Comparison of ENCODE assay signal across 25 cellular contexts in the genomic region with DNA sequence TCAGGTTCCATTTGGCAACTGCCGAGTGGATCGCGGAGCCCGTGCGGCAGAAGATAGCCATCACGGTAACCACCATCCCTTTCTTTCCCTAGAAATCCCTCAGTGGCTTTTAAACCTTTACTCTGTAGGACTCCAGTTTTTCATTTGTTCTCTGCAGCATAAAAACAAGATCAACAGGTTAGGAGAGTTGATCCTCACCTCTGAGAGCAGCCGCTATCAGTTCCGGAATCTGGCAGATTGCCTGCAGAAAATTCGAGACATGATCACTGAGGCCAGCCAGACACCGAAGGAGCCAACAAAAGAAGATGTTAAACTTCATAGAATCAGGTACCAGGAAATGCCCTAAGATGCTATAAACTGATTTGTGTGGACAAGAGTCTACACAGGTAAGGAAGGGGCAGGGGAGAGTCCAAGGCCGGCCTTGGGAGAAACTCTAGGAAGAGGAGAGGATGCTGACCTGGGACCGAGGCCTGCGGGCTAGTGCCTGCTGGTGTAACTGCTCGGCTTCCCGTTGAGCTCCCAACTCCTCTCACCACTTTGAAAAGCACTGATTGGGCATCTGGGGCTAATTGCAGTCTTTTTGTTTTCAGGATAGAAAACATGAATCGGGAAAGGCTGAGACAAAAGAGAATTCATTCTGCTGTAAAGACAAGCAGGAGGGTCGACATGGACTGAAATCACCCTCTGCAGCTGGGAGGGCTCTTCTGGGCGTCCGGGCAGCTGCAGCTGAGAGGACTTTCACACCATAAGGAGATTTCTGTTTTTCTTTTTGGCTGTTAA. TPM values are rescaled to one million over a fixed set of nuclear protein-coding genes. Genes with fewer than 3 reads are reported as not detected.
DNase-seq lines count a peak whose midpoint lies in the region; ATAC-seq and TF ChIP-seq lines count a peak whose summit lies in the region.
"Had no signal": no experiment of that assay in that cellular context is flagged by ENCODE, and none has a peak within 500 bp of the region (broad histone marks: within the 10 kb centered on the region; RNA-seq: fewer than 3 reads in every experiment).

No MANE protein-coding gene starts in this region.

- H3K79me2 ChIP-seq in HCT116 (ENCODE audit: insufficient read depth, low read length), result peaks cover 10% of the 10 kb centered on the region

- H3K27me3 Mint-ChIP-seq in WTC11 (ENCODE audit: low read depth), result no peaks in the 10 kb centered on the region
- H3K27me3 Mint-ChIP-seq in activated CD4-positive, alpha-beta memory T cell treated with anti-CD3 and anti-CD28 coated beads, Interleukin-2, amount 10 ng/mL, durations not matched to agents 7 days and 5 days, result no peaks in the 10 kb centered on the region
- no peaks in the 10 kb centered on the region for H3K27me3 Mint-ChIP-seq in activated T-cell treated with anti-CD3 and anti-CD28 coated beads, Interleukin-2, amount 50 U/mL, for 72 hours (ENCODE audit: low read depth)
- H3K27me3 Mint-ChIP-seq: activated CD4-positive, alpha-beta T cell treated with anti-CD3 and anti-CD28 coated beads, Interleukin-2, amount 10 ng/mL, durations not matched to agents 7 days and 5 days; naive B cell had no signal

- TF ChIP-seq POLR2A in HCT116 (IDR thresholded peaks at IDR 0.05; ENCODE audit: borderline replicate concordance, extremely low read depth, insufficient read depth, insufficient read length), result no peak
- no peak for TF ChIP-seq POLR2A in ovary (IDR thresholded peaks at IDR 0.05)

- H3K9me3 Mint-ChIP-seq in WTC11, result peaks cover 11% of the 10 kb centered on the region
- no peaks in the 10 kb centered on the region for H3K9me3 Mint-ChIP-seq in activated CD4-positive, alpha-beta memory T cell treated with anti-CD3 and anti-CD28 coated beads, Interleukin-2, amount 10 ng/mL, durations not matched to agents 7 days and 5 days
- no peaks in the 10 kb centered on the region for H3K9me3 Mint-ChIP-seq in activated T-cell treated with anti-CD3 and anti-CD28 coated beads, Interleukin-2, amount 50 U/mL, for 72 hours
- H3K9me3 Mint-ChIP-seq: naive B cell had no signal

- no peaks in the 10 kb centered on the region for H3K9me2 ChIP-seq in HCT116 (ENCODE audit: insufficient read depth)

- POLR2A ChIA-PET in HCT116 (lab: Charles Lee), result no interaction called here
- POLR2A ChIA-PET in WTC11 (lab: Charles Lee), result no interaction called here
- POLR2A ChIA-PET in activated CD4-positive, alpha-beta memory T cell treated with anti-CD3 and anti-CD28 coated beads, Interleukin-2, amount 10 ng/mL, durations not matched to agents 7 days and 5 days (lab: Charles Lee), result interaction anchor here (1.0 kb wide), 1 partner anchor 11 kb away, joined by 3 read pairs; no protein-coding TSS in a partner anchor

- H3K27ac Mint-ChIP-seq in WTC11, result peak overlapping the region; percentile 49; the same call in 1 of the 2 replicates
- H3K27ac Mint-ChIP-seq in activated CD4-positive, alpha-beta memory T cell treated with anti-CD3 and anti-CD28 coated beads, Interleukin-2, amount 10 ng/mL, durations not matched to agents 7 days and 5 days, result no peak overlapping the region
- no peak overlapping the region for H3K27ac Mint-ChIP-seq in activated T-cell treated with anti-CD3 and anti-CD28 coated beads, Interleukin-2, amount 50 U/mL, for 72 hours
- H3K27ac Mint-ChIP-seq: T-helper 2 cell treated with Interferon-gamma antibody and Interleukin-4, amounts not matched to agents 5 μg/mL and 100 μg/mL, for 36 hours had no signal

- TSS peak; percentile 28 for BruUV-seq in HCT116 (replicated peaks; lab: Mats Ljungman, UMichigan)

- H3K9me3 ChIP-seq in HCT116 (ENCODE audit: control insufficient read depth in 1 of 2, insufficient read depth in 1 of 2, low read depth in 1 of 2, low read length in 2 of 2) (no peaks in the 10 kb centered on the region), ovary (no peaks in the 10 kb centered on the region)
- H3K9me3 ChIP-seq: heart right ventricle, upper lobe of left lung had no signal

- TF ChIP-seq CTCF in HCT116 (IDR thresholded peaks at IDR 0.05 in 2 of 3, conservative IDR thresholded peaks at IDR 0.05 in 1 of 3; ENCODE audit: borderline replicate concordance in 1 of 3, insufficient read depth in 1 of 3, low read depth in 2 of 3, low read length in 2 of 3) (no peak), WTC11 (IDR thresholded peaks at IDR 0.05) (no peak), ovary (IDR thresholded peaks at IDR 0.05) (no peak)

- H4K20me1 ChIP-seq in HCT116 (ENCODE audit: insufficient read depth), result no peaks in the 10 kb centered on the region

- no peak overlapping the region for H3K4me3 Mint-ChIP-seq in WTC11
- H3K4me3 Mint-ChIP-seq in activated CD4-positive, alpha-beta memory T cell treated with anti-CD3 and anti-CD28 coated beads, Interleukin-2, amount 10 ng/mL, durations not matched to agents 7 days and 5 days, result no peak overlapping the region
- no peak overlapping the region for H3K4me3 Mint-ChIP-seq in activated T-cell treated with anti-CD3 and anti-CD28 coated beads, Interleukin-2, amount 50 U/mL, for 72 hours
- H3K4me3 Mint-ChIP-seq: activated CD4-positive, alpha-beta T cell treated with anti-CD3 and anti-CD28 coated beads, Interleukin-2, amount 10 ng/mL, durations not matched to agents 7 days and 5 days; naive B cell; T-helper 2 cell treated with Interferon-gamma antibody and Interleukin-4, amounts not matched to agents 5 μg/mL and 100 μg/mL, for 36 hours had no signal

- intact Hi-C loops in HCT116 (cut with micrococcal nuclease), result no loop called here
- intact Hi-C loops in ovary (cut with DNase I), result no loop called here

- ATAC-seq in HCT116, result no peak
- ATAC-seq in WTC11, result no peak
- ATAC-seq in activated T-cell treated with anti-CD3 and anti-CD28 coated beads, Interleukin-2, amount 50 U/mL, for 72 hours (replicated peaks in 1 of 2), result no peak
- ATAC-seq: esophagus mucosa, heart right ventricle, left colon had no signal

- H3K4me3 ChIP-seq in HCT116 (replicated peaks in 1 of 2; ENCODE audit: low read depth in 1 of 2, low read length in 2 of 2), result no peak overlapping the region
- no peak overlapping the region for H3K4me3 ChIP-seq in ovary
- H3K4me3 ChIP-seq: BLaER1 treated with 17β-estradiol and CSF1 and Interleukin-3, amounts not matched to agents 10 nM and 100 nM; coronary artery; heart right ventricle; skin epidermis; upper lobe of left lung had no signal

- no peak for TF ChIP-seq RAD21 in HCT116 (IDR thresholded peaks at IDR 0.05; ENCODE audit: low read depth)

- H3K4me1 Mint-ChIP-seq in WTC11, result no peaks in the 10 kb centered on the region
- H3K4me1 Mint-ChIP-seq in activated CD4-positive, alpha-beta memory T cell treated with anti-CD3 and anti-CD28 coated beads, Interleukin-2, amount 10 ng/mL, durations not matched to agents 7 days and 5 days, result peaks cover 16% of the 10 kb centered on the region
- peaks cover 5% of the 10 kb centered on the region for H3K4me1 Mint-ChIP-seq in activated T-cell treated with anti-CD3 and anti-CD28 coated beads, Interleukin-2, amount 50 U/mL, for 72 hours (ENCODE audit: low read depth)

- H3K4me2 ChIP-seq in HCT116 (ENCODE audit: low read length), result no peak overlapping the region
- H3K4me2 ChIP-seq: BLaER1 treated with 17β-estradiol and CSF1 and Interleukin-3, amounts not matched to agents 10 nM and 100 nM had no signal

- H3K9ac ChIP-seq in HCT116 (ENCODE audit: low read length), result no peak overlapping the region
- H3K9ac ChIP-seq: BLaER1 treated with 17β-estradiol and CSF1 and Interleukin-3, amounts not matched to agents 10 nM and 100 nM had no signal

- H3K27me3 ChIP-seq in HCT116 (ENCODE audit: insufficient read depth, low read length) (no peaks in the 10 kb centered on the region), ovary (no peaks in the 10 kb centered on the region)
- H3K27me3 ChIP-seq: BLaER1 treated with 17β-estradiol and CSF1 and Interleukin-3, amounts not matched to agents 10 nM and 100 nM; heart right ventricle; upper lobe of left lung had no signal

- DNase-seq in HCT116 (ENCODE audit: low read depth, low spot score) (no peak), WTC11 (ENCODE audit: low spot score) (no peak), hippocampal formation (lab: John Stamatoyannopoulos, UW) (peak; percentile 43 to 48), substantia nigra (lab: John Stamatoyannopoulos, UW) (peak in 23 of 49 donors; percentile 17 to 59 (median 38)), ovary (no peak)
- DNase-seq in activated CD4-positive, alpha-beta memory T cell treated with anti-CD3 and anti-CD28 coated beads, Interleukin-2, amount 10 ng/mL, durations not matched to agents 7 days and 5 days, result no peak
- no peak for DNase-seq in activated T-cell treated with anti-CD3 and anti-CD28 coated beads, Interleukin-2, amount 50 U/mL, for 72 hours
- DNase-seq: activated CD4-positive, alpha-beta T cell treated with anti-CD3 and anti-CD28 coated beads, Interleukin-2, amount 10 ng/mL, durations not matched to agents 7 days and 5 days; activated naive CD4-positive, alpha-beta T cell treated with anti-CD3 and anti-CD28 coated beads, Interleukin-2, amount 50 U/mL, for 16 hours; amniotic stem cell; DND-41; foreskin fibroblast; heart right ventricle; left colon; mesendoderm; naive B cell; NCI-H446 treated with DMSO at 0.1 percent for 48 hours; Right ventricle myocardium superior; stimulated activated CD4-positive, alpha-beta T cell treated with anti-CD3 and anti-CD28 coated beads, Interleukin-2, amount 100 ng/mL, for 24 hours; upper lobe of left lung had no signal

- RAD21 ChIA-PET in HCT116 (lab: Charles Lee; ENCODE audit: low non-redundant PET in 1 of 2, low total read pairs in 2 of 2, uncharacterized antibody in 2 of 2, unreplicated experiment in 2 of 2), result no interaction called here

- 88 to 91% (median 89%) methylated on average over 19 of the region's 19 CpGs for WGBS in ovary, 3 donors

- H3K4me1 ChIP-seq in HCT116 (ENCODE audit: control insufficient read depth in 1 of 2, insufficient read depth in 2 of 2, low read length in 2 of 2) (no peaks in the 10 kb centered on the region), ovary (ENCODE audit: insufficient read depth) (no peaks in the 10 kb centered on the region)

- H3K36me3 Mint-ChIP-seq in WTC11, result peaks cover 46% of the 10 kb centered on the region
- H3K36me3 Mint-ChIP-seq in activated CD4-positive, alpha-beta memory T cell treated with anti-CD3 and anti-CD28 coated beads, Interleukin-2, amount 10 ng/mL, durations not matched to agents 7 days and 5 days (ENCODE audit: low read depth), result peaks cover 63% of the 10 kb centered on the region
- peaks cover 6 to 22% of the 10 kb centered on the region in 2 donors for H3K36me3 Mint-ChIP-seq in activated T-cell treated with anti-CD3 and anti-CD28 coated beads, Interleukin-2, amount 50 U/mL, for 72 hours (ENCODE audit: insufficient read depth in 2 of 2)

- CTCF ChIA-PET in HCT116 (lab: Charles Lee), result no interaction called here
- CTCF ChIA-PET in WTC11 (lab: Charles Lee), result no interaction called here
- CTCF ChIA-PET in activated CD4-positive, alpha-beta memory T cell treated with anti-CD3 and anti-CD28 coated beads, Interleukin-2, amount 10 ng/mL, durations not matched to agents 7 days and 5 days (lab: Charles Lee), result interaction anchor here (2.7 kb wide), 1 partner anchor 59 kb away, joined by 7 read pairs; no protein-coding TSS in a partner anchor

- no peak overlapping the region for H2AFZ ChIP-seq in HCT116 (ENCODE audit: low read depth, low read length, poor library complexity, severe bottlenecking)

- TF ChIP-seq EP300 in ovary (IDR thresholded peaks at IDR 0.05), result no peak

- H3K36me3 ChIP-seq in HCT116 (ENCODE audit: control insufficient read depth in 1 of 2, insufficient read depth in 2 of 2, low read length in 2 of 2) (peaks cover 11 to 33% of the 10 kb centered on the region in 2 experiments; a peak in 3 of 4 replicates), ovary (no peaks in the 10 kb centered on the region)

- H3K27ac ChIP-seq in HCT116 (ENCODE audit: low read depth, low read length) (no peak overlapping the region), substantia nigra (ENCODE audit: low read depth, low read length, poor library complexity, severe bottlenecking) (peak overlapping the region; percentile 93), ovary (no peak overlapping the region)
- H3K27ac ChIP-seq: BLaER1 treated with 17β-estradiol and CSF1 and Interleukin-3, amounts not matched to agents 10 nM and 100 nM; coronary artery; heart right ventricle; skin epidermis; upper lobe of left lung had no signal

RNA-seq across cellular contexts. Expression of gene MRPL58, which starts 8.1 kb away (rescaled TPM):
- total RNA-seq in HCT116 (2021; ENCODE audit: unreplicated experiment), result 80.5 TPM
- 82.8 and 104 TPM in 2 replicates for polyA plus RNA-seq in HCT116 (2012)
- 41.8 to 43.7 TPM (median 41.9 TPM) in 3 replicates for total RNA-seq in WTC11 (2021)
- 10 to 100 TPM; 17.9 to 40.6 (median 22.0) TPM for total RNA-seq in ovary
- polyA plus RNA-seq in ovary, result 10 to 100 TPM; 24.3 to 39.7 TPM
- 10 to 100 TPM; 45.4 to 49.6 TPM for total RNA-seq in activated CD4-positive, alpha-beta memory T cell treated with anti-CD3 and anti-CD28 coated beads, Interleukin-2, amount 10 ng/mL, durations not matched to agents 7 days and 5 days
- 10 to 100 TPM; 39.1 to 50.6 TPM for total RNA-seq in activated T-cell treated with anti-CD3 and anti-CD28 coated beads, Interleukin-2, amount 50 U/mL, for 72 hours

RNA-seq across cellular contexts. Expression of gene ATP5PD, which starts 26.2 kb away (rescaled TPM):
- total RNA-seq in HCT116 (2021; ENCODE audit: unreplicated experiment) (407 TPM), WTC11 (2021) (383 to 427 TPM (median 419 TPM) in 3 replicates), ovary (100 to 1,000 TPM; 137 to 226 (median 153) TPM)
- polyA plus RNA-seq in HCT116 (2012), result 326 and 476 TPM in 2 replicates
- 100 to 1,000 TPM; 199 to 331 TPM for polyA plus RNA-seq in ovary
- 100 to 1,000 TPM; 242 TPM for total RNA-seq in activated CD4-positive, alpha-beta memory T cell treated with anti-CD3 and anti-CD28 coated beads, Interleukin-2, amount 10 ng/mL, durations not matched to agents 7 days and 5 days
- total RNA-seq in activated T-cell treated with anti-CD3 and anti-CD28 coated beads, Interleukin-2, amount 50 U/mL, for 72 hours, result 100 to 1,000 TPM; 125 to 147 TPM

RNA-seq across cellular contexts. Expression of gene KCTD2, which starts 26.5 kb away (rescaled TPM):
- 23.3 TPM for total RNA-seq in HCT116 (2021; ENCODE audit: unreplicated experiment)
- 17.9 and 19.0 TPM in 2 replicates for polyA plus RNA-seq in HCT116 (2012)
- total RNA-seq in WTC11 (2021), result 31.3 to 34.0 TPM (median 32.8 TPM) in 3 replicates
- total RNA-seq in ovary, result 10 to 100 TPM; 25.0 to 62.5 (median 50.2) TPM
- polyA plus RNA-seq in ovary, result 10 to 100 TPM; 35.8 to 66.8 TPM
- total RNA-seq in activated CD4-positive, alpha-beta memory T cell treated with anti-CD3 and anti-CD28 coated beads, Interleukin-2, amount 10 ng/mL, durations not matched to agents 7 days and 5 days, result 10 to 100 TPM; 24.2 to 24.9 TPM
- 10 to 100 TPM; 21.4 to 24.1 TPM for total RNA-seq in activated T-cell treated with anti-CD3 and anti-CD28 coated beads, Interleukin-2, amount 50 U/mL, for 72 hours

RNA-seq across cellular contexts. Expression of gene CDR2L, which starts 33.1 kb away (rescaled TPM):
- total RNA-seq in HCT116 (2021; ENCODE audit: unreplicated experiment) (26.5 TPM), WTC11 (2021) (28.6 to 31.3 TPM (median 31.0 TPM) in 3 replicates), ovary (10 to 100 TPM in 1 of 7 donors, 1 to 10 TPM in 6; 4.5 to 19.2 (median 5.8) TPM)
- polyA plus RNA-seq in HCT116 (2012), result 16.9 and 17.4 TPM in 2 replicates
- polyA plus RNA-seq in ovary, result 1 to 10 TPM; 2.1 to 3.3 TPM
- under 1 TPM; 0.50 to 0.63 TPM for total RNA-seq in activated CD4-positive, alpha-beta memory T cell treated with anti-CD3 and anti-CD28 coated beads, Interleukin-2, amount 10 ng/mL, durations not matched to agents 7 days and 5 days
- total RNA-seq in activated T-cell treated with anti-CD3 and anti-CD28 coated beads, Interleukin-2, amount 50 U/mL, for 72 hours, result under 1 TPM; 0.56 to 0.72 TPM

RNA-seq across cellular contexts. Expression of gene HID1, which starts 48.0 kb away (rescaled TPM):
- total RNA-seq in HCT116 (2021; ENCODE audit: unreplicated experiment), result 43.8 TPM
- polyA plus RNA-seq in HCT116 (2012), result 37.7 and 58.1 TPM in 2 replicates
- total RNA-seq in WTC11 (2021), result 16.7 to 19.4 TPM (median 19.3 TPM) in 3 replicates
- 10 to 100 TPM in 2 of 7 donors, 1 to 10 TPM in 5; 1.8 to 21.6 (median 5.2) TPM for total RNA-seq in ovary
- 1 to 10 TPM; 4.1 to 7.2 TPM for polyA plus RNA-seq in ovary
- total RNA-seq in activated CD4-positive, alpha-beta memory T cell treated with anti-CD3 and anti-CD28 coated beads, Interleukin-2, amount 10 ng/mL, durations not matched to agents 7 days and 5 days, result 1 to 10 TPM in 1 of 2 experiments, under 1 TPM in 1; 0.38 to 1.4 TPM
- 1 to 10 TPM; 7.3 to 7.4 TPM for total RNA-seq in activated T-cell treated with anti-CD3 and anti-CD28 coated beads, Interleukin-2, amount 50 U/mL, for 72 hours

Comparison
In these comparisons a context has a peak if more than half of its experiments do, and no peak if none do; other contexts are left out.
1. DNase-seq: peak in hippocampal formation (2 of 2); none in HCT116 (single experiment), WTC11 (single experiment), ovary (0 of 5), activated CD4-positive, alpha-beta memory T cell treated with anti-CD3 and anti-CD28 coated beads, Interleukin-2, amount 10 ng/mL, durations not matched to agents 7 days and 5 days (single experiment) and activated T-cell treated with anti-CD3 and anti-CD28 coated beads, Interleukin-2, amount 50 U/mL, for 72 hours (0 of 2).